ENCODE assay signal across 1 cellular context in genomic region chr6:150142304-150142656, GRCh38.
TF ChIP-seq lines count a peak whose summit lies in the region.

No MANE protein-coding gene starts in this region.

TF ChIP-seq in K562, 482 proteins besides CTCF, POLR2A, EP300 and RAD21 (continued from another document):
- TF ChIP-seq ZBTB34 (CRISPR knock-in tag; IDR thresholded peaks at IDR 0.05) (no peak), CXXC5 (CRISPR knock-in tag; IDR thresholded peaks at IDR 0.05) (no peak)
TF ChIP-seq in K562: peak in this region for 2.
